ENCODE assay signal across 8 cellular contexts in the genomic region with DNA sequence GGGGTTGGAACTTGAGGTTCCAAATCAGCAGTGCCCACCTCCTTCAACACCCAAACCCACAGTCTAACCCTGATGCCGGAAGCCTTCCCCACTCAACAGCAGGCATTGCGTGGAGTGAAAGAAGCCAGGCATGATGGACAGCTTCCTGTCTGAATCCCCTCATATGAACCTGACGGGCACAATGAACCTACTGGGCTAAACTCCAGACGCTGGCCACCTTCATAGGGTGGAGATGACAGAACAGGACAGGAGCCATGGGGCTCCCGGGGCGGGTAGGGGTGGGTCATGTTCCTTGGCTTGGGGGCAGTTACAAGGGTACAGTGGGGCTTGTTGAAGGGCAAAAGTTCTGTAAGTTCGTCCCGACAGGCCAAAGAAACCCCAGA. TPM values are rescaled to one million over a fixed set of nuclear protein-coding genes. Genes with fewer than 3 reads are reported as not detected.
DNase-seq lines count a peak whose midpoint lies in the region; ATAC-seq and TF ChIP-seq lines count a peak whose summit lies in the region.

No MANE protein-coding gene starts in this region.

- ATAC-seq in activated T-cell treated with anti-CD3 and anti-CD28 coated beads, Interleukin-2, amount 50 U/mL, for 4 hours: no peak
- ATAC-seq in activated T-helper 17 cell treated with anti-CD3 and anti-CD28 coated beads, Interleukin-2, amount 50 U/mL, for 72 hours (replicated peaks): peak; percentile 4
- ATAC-seq in left lung (no peak), GM18519 (IDR thresholded peaks at IDR 0.05; ENCODE audit: low FRiP score, unreplicated experiment) (no peak), GM18505 (IDR thresholded peaks at IDR 0.05; ENCODE audit: unreplicated experiment) (no peak)

- H3K9me3 Mint-ChIP-seq in activated T-cell treated with anti-CD3 and anti-CD28 coated beads, Interleukin-2, amount 50 U/mL, for 4 hours: no peaks in the 10 kb centered on the region
- no peaks in the 10 kb centered on the region for H3K9me3 Mint-ChIP-seq in activated T-helper 17 cell treated with anti-CD3 and anti-CD28 coated beads, Interleukin-2, amount 50 U/mL, for 72 hours

- H3K27ac Mint-ChIP-seq in activated T-helper 17 cell treated with anti-CD3 and anti-CD28 coated beads, Interleukin-2, amount 50 U/mL, for 72 hours: peak overlapping the region; percentile 95

- H3K4me3 ChIP-seq in left lung (peak overlapping the region; percentile 94 to 96), thyroid gland (replicated peaks in 1 of 3) (no peak overlapping the region)

- no peaks in the 10 kb centered on the region for H3K27me3 Mint-ChIP-seq in activated T-cell treated with anti-CD3 and anti-CD28 coated beads, Interleukin-2, amount 50 U/mL, for 4 hours (ENCODE audit: low read depth)
- H3K27me3 Mint-ChIP-seq in activated T-helper 17 cell treated with anti-CD3 and anti-CD28 coated beads, Interleukin-2, amount 50 U/mL, for 72 hours: no peaks in the 10 kb centered on the region

- H3K27ac ChIP-seq in left lung: peak overlapping the region; percentile 45 to 91
- peak overlapping the region in 2 of 3 donors; percentile 74 to 92 for H3K27ac ChIP-seq in thyroid gland

- peaks cover 36% of the 10 kb centered on the region for H3K4me1 Mint-ChIP-seq in activated T-cell treated with anti-CD3 and anti-CD28 coated beads, Interleukin-2, amount 50 U/mL, for 4 hours (ENCODE audit: low read depth)
- H3K4me1 Mint-ChIP-seq in activated T-helper 17 cell treated with anti-CD3 and anti-CD28 coated beads, Interleukin-2, amount 50 U/mL, for 72 hours: peaks cover 16% of the 10 kb centered on the region

- H3K9me3 ChIP-seq in left lung: no peaks in the 10 kb centered on the region
- no peaks in the 10 kb centered on the region for H3K9me3 ChIP-seq in thyroid gland

- no peak for TF ChIP-seq POLR2A in thyroid gland (IDR thresholded peaks at IDR 0.05)
- TF ChIP-seq POLR2A in GM18505 (IDR thresholded peaks at IDR 0.05; ENCODE audit: borderline replicate concordance, extremely low read depth, insufficient read depth, insufficient read length): no peak

- no peaks in the 10 kb centered on the region for H3K27me3 ChIP-seq in left lung
- H3K27me3 ChIP-seq in thyroid gland: no peaks in the 10 kb centered on the region

- intact Hi-C loops in left lung (cut with DNase I) (no loop called here), thyroid gland (cut with DNase I) (loop anchor here (10.0 kb wide), 1 partner anchor 93 kb away; no protein-coding TSS in a partner anchor)

- TF ChIP-seq CTCF in left lung (IDR thresholded peaks at IDR 0.05): no peak
- no peak for TF ChIP-seq CTCF in thyroid gland (IDR thresholded peaks at IDR 0.05)

- H3K36me3 ChIP-seq in left lung: peaks cover 0 to 21% of the 10 kb centered on the region in 2 donors
- no peaks in the 10 kb centered on the region for H3K36me3 ChIP-seq in thyroid gland

- peaks cover 17% of the 10 kb centered on the region for H3K36me3 Mint-ChIP-seq in activated T-cell treated with anti-CD3 and anti-CD28 coated beads, Interleukin-2, amount 50 U/mL, for 4 hours (ENCODE audit: insufficient read depth)
- peaks cover 41% of the 10 kb centered on the region for H3K36me3 Mint-ChIP-seq in activated T-helper 17 cell treated with anti-CD3 and anti-CD28 coated beads, Interleukin-2, amount 50 U/mL, for 72 hours (ENCODE audit: low read depth)

- WGBS in thyroid gland, 2 donors: 82 to 91% methylated on average over 8 of the region's 8 CpGs

- H3K4me3 Mint-ChIP-seq in activated T-cell treated with anti-CD3 and anti-CD28 coated beads, Interleukin-2, amount 50 U/mL, for 4 hours: peak overlapping the region; percentile 98
- peak overlapping the region; percentile 98 for H3K4me3 Mint-ChIP-seq in activated T-helper 17 cell treated with anti-CD3 and anti-CD28 coated beads, Interleukin-2, amount 50 U/mL, for 72 hours

- DNase-seq in activated T-cell treated with anti-CD3 and anti-CD28 coated beads, Interleukin-2, amount 50 U/mL, for 4 hours: no peak
- DNase-seq in activated T-cell treated with anti-CD3 and anti-CD28 coated beads, Interleukin-2, amount 50 U/mL, for 48 hours: no peak
- DNase-seq in left lung (no peak), thyroid gland (no peak), DMS114 treated with DMSO at 0.1 percent for 48 hours (lab: John Stamatoyannopoulos, UW; ENCODE audit: unreplicated experiment) (no peak)

- H3K4me1 ChIP-seq in left lung (peaks cover 11 to 54% of the 10 kb centered on the region in 2 donors), thyroid gland (peaks cover 25 to 27% of the 10 kb centered on the region in 2 donors)

RNA-seq across cellular contexts. Expression of a gene that starts 0.5 kb away (rescaled TPM):
- total RNA-seq in activated T-cell treated with anti-CD3 and anti-CD28 coated beads, Interleukin-2, amount 50 U/mL, for 4 hours: 10 to 100 TPM; 73.4 to 89.1 (median 78.9) TPM
- total RNA-seq in activated T-helper 17 cell treated with anti-CD3 and anti-CD28 coated beads, Interleukin-2, amount 50 U/mL, for 72 hours: 10 to 100 TPM; 47.9 to 75.3 TPM
- total RNA-seq in left lung (100 to 1,000 TPM; 118 TPM), thyroid gland (10 to 100 TPM; 17.7 to 50.7 (median 23.9) TPM)

Comparison
In these comparisons a context has a peak if more than half of its experiments do, and no peak if none do; other contexts are left out.
1. H3K4me3 ChIP-seq: peak in left lung (2 of 2); none in thyroid gland (0 of 3).